7 cellular contexts compared by ENCODE assay signal in the genomic region with DNA sequence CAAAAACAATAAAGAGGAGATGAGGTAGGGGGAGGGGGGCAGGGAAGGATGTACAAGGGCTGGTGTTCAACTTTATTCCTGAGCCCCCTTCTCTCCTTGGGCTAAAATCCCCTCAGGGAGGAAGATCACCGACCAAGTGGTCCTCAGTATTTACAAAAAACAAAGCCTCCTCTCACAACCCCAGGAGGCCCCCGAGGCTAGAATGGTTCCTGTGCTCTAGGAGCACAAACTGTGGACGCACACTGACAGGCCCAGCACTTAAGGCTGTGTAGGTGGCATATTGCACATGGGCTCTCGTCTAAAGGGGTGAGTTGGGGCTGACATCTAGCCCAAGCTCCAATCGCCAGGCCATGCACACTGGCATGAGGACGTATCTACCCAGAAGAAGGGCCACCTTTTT. TPM values are rescaled to one million over a fixed set of nuclear protein-coding genes. Genes with fewer than 3 reads are reported as not detected.
A peak's percentile ranks its signal among the peaks of the same experiment; 100 is the strongest.
DNase-seq lines count a peak whose midpoint lies in the region; ATAC-seq, FAIRE-seq and TF ChIP-seq lines count a peak whose summit lies in the region.
"Not testable (repeated sequence)": the region's sequence is repeated elsewhere in the genome, so short reads cannot be mapped to it uniquely, and the experiment has no call there.
"Had no signal": no experiment of that assay in that cellular context is flagged by ENCODE, and none has a peak within 500 bp of the region (broad histone marks: within the 10 kb centered on the region; RNA-seq: fewer than 3 reads in every experiment).

No MANE protein-coding gene starts in this region.

- not testable (repeated sequence) for H3K14ac ChIP-seq in mesenchymal stem cell (ENCODE audit: low read length in 2 of 2)

- H2BK120ac ChIP-seq in mesenchymal stem cell (ENCODE audit: low read depth, low read length), result not testable (repeated sequence)

- peaks cover 20% of the 10 kb centered on the region for H4K20me1 ChIP-seq in astrocyte (ENCODE audit: insufficient read depth, low read length)
- not testable (repeated sequence) for H4K20me1 ChIP-seq in fibroblast of lung (ENCODE audit: control insufficient read depth, extremely low read depth, insufficient read depth, low read length)

- not testable (repeated sequence) for H3K9me3 Mint-ChIP-seq in astrocyte (ENCODE audit: unreplicated experiment)

- peak overlapping the region in 1 of 2 experiments; percentile 59 for H2BK12ac ChIP-seq in mesenchymal stem cell (ENCODE audit: low read length in 2 of 2)

- intact Hi-C loops in psoas muscle (cut with DNase I), result not testable (repeated sequence)

- H3K36me3 Mint-ChIP-seq in astrocyte (ENCODE audit: low read depth, unreplicated experiment), result not testable (repeated sequence)

- peak; percentile 48 for FAIRE-seq in GM12892 (lab: Jason Lieb, UNC)
- FAIRE-seq in astrocyte (lab: Jason Lieb, UNC), result not testable (repeated sequence)

- WGBS in mesenchymal stem cell, result 98% methylated on average over 5 of the region's 6 CpGs
- 58 to 83% (median 60%) methylated on average over 6 of the region's 6 CpGs for WGBS in psoas muscle, 3 donors

- peak overlapping the region; percentile 72 for H3K27ac Mint-ChIP-seq in astrocyte (ENCODE audit: unreplicated experiment)

- H3K36me3 ChIP-seq in astrocyte (ENCODE audit: insufficient read depth, low read length); fibroblast of lung (ENCODE audit: control insufficient read depth, insufficient read depth, low read length); psoas muscle (ENCODE audit: insufficient read depth in 1 of 2, low read depth in 1 of 2): not testable (repeated sequence)
- peaks cover 13 to 26% of the 10 kb centered on the region in 2 experiments for H3K36me3 ChIP-seq in mesenchymal stem cell (ENCODE audit: control insufficient read depth in 1 of 2, insufficient read depth in 2 of 2, low read depth in 1 of 2, low read length in 2 of 2)

- not testable (repeated sequence) for H3K4me1 Mint-ChIP-seq in astrocyte (ENCODE audit: low read depth, unreplicated experiment)

- H3K27ac ChIP-seq in RWPE1 (0 out of 2 replicates have a peak overlapping the region, but pooled peaks have one; percentile 7), fibroblast of lung (ENCODE audit: insufficient read depth, low read length) (peak overlapping the region; percentile 56), psoas muscle (peak overlapping the region; percentile 84)
- not testable (repeated sequence) for H3K27ac ChIP-seq in astrocyte (ENCODE audit: low read depth, low read length); mesenchymal stem cell (ENCODE audit: low read length, poor library complexity, severe bottlenecking)

- H2AFZ ChIP-seq in astrocyte (ENCODE audit: low read depth, low read length); fibroblast of lung (ENCODE audit: low read length); mesenchymal stem cell (ENCODE audit: low read depth, low read length): not testable (repeated sequence)

- H3K79me2 ChIP-seq in astrocyte (ENCODE audit: insufficient read depth, low read length) (peaks cover 24% of the 10 kb centered on the region), fibroblast of lung (ENCODE audit: control insufficient read depth, insufficient read depth, low read length) (peaks cover 25% of the 10 kb centered on the region)

- H3K18ac ChIP-seq in mesenchymal stem cell (ENCODE audit: low read depth in 1 of 2, low read length in 2 of 2), result peak overlapping the region; percentile 31 to 61

- H3K23ac ChIP-seq in mesenchymal stem cell (ENCODE audit: low read length in 2 of 2), result not testable (repeated sequence)

- H3K4me3 Mint-ChIP-seq in astrocyte (ENCODE audit: unreplicated experiment), result not testable (repeated sequence)

- peak overlapping the region in 1 of 2 experiments; percentile 19 for H3K4ac ChIP-seq in mesenchymal stem cell (ENCODE audit: low read depth in 1 of 2, low read length in 2 of 2)

- H4K91ac ChIP-seq in mesenchymal stem cell (ENCODE audit: low read length), result not testable (repeated sequence)

- H3K4me2 ChIP-seq in astrocyte (ENCODE audit: low read length); fibroblast of lung (ENCODE audit: extremely low read depth, insufficient read depth, low read length); mesenchymal stem cell (ENCODE audit: low read length, poor library complexity, severe bottlenecking): not testable (repeated sequence)

- not testable (repeated sequence) for H3K27me3 ChIP-seq in astrocyte (ENCODE audit: insufficient read depth, low read length); fibroblast of lung (ENCODE audit: control insufficient read depth, insufficient read depth, low read length); mesenchymal stem cell (ENCODE audit: control insufficient read depth in 1 of 2, insufficient read depth in 1 of 2, low read length in 2 of 2); psoas muscle (ENCODE audit: insufficient read depth in 3 of 3, low read length in 2 of 3)

- H3K79me1 ChIP-seq in mesenchymal stem cell (replicated peaks; ENCODE audit: low read length, poor library complexity, severe bottlenecking), result peaks cover 27% of the 10 kb centered on the region

- not testable (repeated sequence) for H2BK15ac ChIP-seq in mesenchymal stem cell (ENCODE audit: low read depth, poor library complexity, severe bottlenecking)

- not testable (repeated sequence) for H2AK5ac ChIP-seq in mesenchymal stem cell (ENCODE audit: low read length, severe bottlenecking)

- peaks cover 13% of the 10 kb centered on the region for H3K4me1 ChIP-seq in astrocyte (ENCODE audit: insufficient read depth, low read length)
- H3K4me1 ChIP-seq in fibroblast of lung (ENCODE audit: control insufficient read depth, extremely low read depth, insufficient read depth, low read length), result peaks cover 11% of the 10 kb centered on the region
- H3K4me1 ChIP-seq in mesenchymal stem cell (ENCODE audit: control insufficient read depth, insufficient read depth, low read depth, low read length), result peaks cover 20% of the 10 kb centered on the region
- peaks cover 94% of the 10 kb centered on the region for H3K4me1 ChIP-seq in psoas muscle

- not testable (repeated sequence) for TF ChIP-seq CTCF in RWPE1 (conservative IDR thresholded peaks at IDR 0.05; ENCODE audit: low read depth); astrocyte (IDR thresholded peaks at IDR 0.05; ENCODE audit: insufficient read depth, low read depth, low read length); fibroblast of lung (conservative IDR thresholded peaks at IDR 0.05 in 1 of 2, IDR thresholded peaks at IDR 0.05 in 1 of 2; ENCODE audit: low read depth in 1 of 2, low read length in 2 of 2); psoas muscle (IDR thresholded peaks at IDR 0.05)

- not testable (repeated sequence) for H2BK5ac ChIP-seq in mesenchymal stem cell (ENCODE audit: low read depth, low read length, poor library complexity, severe bottlenecking)

- TF ChIP-seq POLR2A in GM12892 (IDR thresholded peaks at IDR 0.05; ENCODE audit: low read depth, low read length), result not testable (repeated sequence)

- H4K8ac ChIP-seq in mesenchymal stem cell (ENCODE audit: low read length), result peak overlapping the region; percentile 92

- peak overlapping the region; percentile 4 for H3K9ac ChIP-seq in astrocyte (ENCODE audit: low read length)
- H3K9ac ChIP-seq in fibroblast of lung (ENCODE audit: insufficient read depth, low read length), result not testable (repeated sequence)
- peak overlapping the region; percentile 63 for H3K9ac ChIP-seq in mesenchymal stem cell (ENCODE audit: low read length)

- H3K9me3 ChIP-seq in astrocyte (ENCODE audit: insufficient read depth, low read depth, low read length); fibroblast of lung (ENCODE audit: control insufficient read depth, insufficient read depth, low read depth, low read length); mesenchymal stem cell (ENCODE audit: control insufficient read depth, low read length); psoas muscle: not testable (repeated sequence)

- not testable (repeated sequence) for H3K4me3 ChIP-seq in astrocyte (ENCODE audit: insufficient read depth, low read depth, low read length); fibroblast of lung (replicated peaks in 1 of 4; ENCODE audit: control extremely low read depth in 1 of 4, insufficient read depth in 1 of 4, low read depth in 3 of 4, low read length in 4 of 4); mesenchymal stem cell (ENCODE audit: insufficient read depth in 1 of 2, low read depth in 1 of 2, low read length in 2 of 2); psoas muscle

- H3K27me3 Mint-ChIP-seq in astrocyte (ENCODE audit: low read depth, unreplicated experiment), result not testable (repeated sequence)

- DNase-seq in GM12892 (ENCODE audit: insufficient read length); RWPE1 (ENCODE audit: low spot score); astrocyte (ENCODE audit: low read depth); fibroblast of lung (ENCODE audit: low read depth in 2 of 2); mesenchymal stem cell; psoas muscle: not testable (repeated sequence)

- CTCF ChIA-PET in RWPE1 (lab: Yijun Ruan, JAX), result interaction anchor here (0.6 kb wide), 1 partner anchor 14 kb away, joined by 3 read pairs; no protein-coding TSS in a partner anchor

- POLR2A ChIA-PET in RWPE1 (lab: Yijun Ruan, JAX; ENCODE audit: low non-redundant PET), result not testable (repeated sequence)

- ATAC-seq in psoas muscle, result not testable (repeated sequence)

RNA-seq across cellular contexts. Expression of a gene that starts 21.6 kb away (rescaled TPM):
- 8.7 TPM for polyA plus RNA-seq in GM12892 (2012; ENCODE audit: missing spikeins)
- total RNA-seq in astrocyte, result 18.7 and 21.6 TPM in 2 replicates
- 66.8 and 125 TPM in 2 replicates for total RNA-seq in fibroblast of lung
- 31.3 and 35.1 TPM in 2 replicates for polyA plus RNA-seq in fibroblast of lung
- 55.6 and 56.9 TPM in 2 replicates for polyA plus RNA-seq in fibroblast of lung (2012)
- polyA minus RNA-seq in fibroblast of lung (ENCODE audit: low replicate concordance), result 205 and 240 TPM in 2 replicates
- polyA plus RNA-seq in mesenchymal stem cell (2013, experiment 1 of 2), result 36.0 TPM
- 34.6 TPM for polyA plus RNA-seq in mesenchymal stem cell (2013, experiment 2 of 2)
- total RNA-seq in psoas muscle, result 10 to 100 TPM; 24.4 to 75.6 (median 61.2) TPM
- 10 to 100 TPM in 2 of 3 donors, 1 to 10 TPM in 1; 8.8 to 35.8 (median 30.2) TPM for polyA plus RNA-seq in psoas muscle

RNA-seq across cellular contexts. Expression of a gene that starts 31.3 kb away (rescaled TPM):
- polyA plus RNA-seq in GM12892 (2012; ENCODE audit: missing spikeins), result 21.7 TPM
- 94.5 and 98.5 TPM in 2 replicates for total RNA-seq in astrocyte
- 12.3 and 40.0 TPM in 2 replicates for total RNA-seq in fibroblast of lung
- 76.1 and 113 TPM in 2 replicates for polyA plus RNA-seq in fibroblast of lung
- 99.8 and 147 TPM in 2 replicates for polyA plus RNA-seq in fibroblast of lung (2012)
- polyA minus RNA-seq in fibroblast of lung (ENCODE audit: low replicate concordance), result 190 and 204 TPM in 2 replicates
- polyA plus RNA-seq in mesenchymal stem cell (2013, experiment 1 of 2), result 158 TPM
- polyA plus RNA-seq in mesenchymal stem cell (2013, experiment 2 of 2), result 165 TPM
- 10 to 100 TPM; 27.7 to 43.3 (median 37.6) TPM for total RNA-seq in psoas muscle
- polyA plus RNA-seq in psoas muscle, result 10 to 100 TPM; 43.9 to 72.9 (median 61.0) TPM

RNA-seq across cellular contexts. Expression of a gene that starts 35.4 kb away (rescaled TPM):
- polyA plus RNA-seq in GM12892 (2012; ENCODE audit: missing spikeins), result 57.6 TPM
- 77.0 and 90.5 TPM in 2 replicates for total RNA-seq in astrocyte
- total RNA-seq in fibroblast of lung, result 21.8 and 25.6 TPM in 2 replicates
- 79.3 and 86.4 TPM in 2 replicates for polyA plus RNA-seq in fibroblast of lung
- 49.0 and 51.2 TPM in 2 replicates for polyA plus RNA-seq in fibroblast of lung (2012)
- 41.1 and 55.5 TPM in 2 replicates for polyA minus RNA-seq in fibroblast of lung (ENCODE audit: low replicate concordance)
- 74.2 TPM for polyA plus RNA-seq in mesenchymal stem cell (2013, experiment 1 of 2)
- polyA plus RNA-seq in mesenchymal stem cell (2013, experiment 2 of 2), result 73.4 TPM
- 10 to 100 TPM; 39.6 to 65.9 (median 52.9) TPM for total RNA-seq in psoas muscle
- 10 to 100 TPM; 42.7 to 52.9 (median 47.9) TPM for polyA plus RNA-seq in psoas muscle

RNA-seq across cellular contexts. Expression of a gene that starts 39.9 kb away (rescaled TPM):
- 4.0 TPM for polyA plus RNA-seq in GM12892 (2012; ENCODE audit: missing spikeins)
- total RNA-seq in astrocyte (1.6 and 2.3 TPM in 2 replicates), fibroblast of lung (1.0 and 1.5 TPM in 2 replicates), psoas muscle (1 to 10 TPM in 1 of 4 donors, under 1 TPM in 3; 0.25 to 1.1 (median 0.39) TPM)
- polyA plus RNA-seq in fibroblast of lung (1.8 and 4.7 TPM in 2 replicates), psoas muscle (under 1 TPM; 0.53 to 0.77 (median 0.65) TPM)
- 1.4 and 4.5 TPM in 2 replicates for polyA plus RNA-seq in fibroblast of lung (2012)
- 2.3 and 16.6 TPM in 2 replicates for polyA minus RNA-seq in fibroblast of lung (ENCODE audit: low replicate concordance)
- 1.6 TPM for polyA plus RNA-seq in mesenchymal stem cell (2013, experiment 1 of 2)
- 1.6 TPM for polyA plus RNA-seq in mesenchymal stem cell (2013, experiment 2 of 2)
- polyA plus RNA-seq: CD8-positive, alpha-beta memory T cell had no signal
